18 cellular contexts compared by ENCODE assay signal in the genomic region with DNA sequence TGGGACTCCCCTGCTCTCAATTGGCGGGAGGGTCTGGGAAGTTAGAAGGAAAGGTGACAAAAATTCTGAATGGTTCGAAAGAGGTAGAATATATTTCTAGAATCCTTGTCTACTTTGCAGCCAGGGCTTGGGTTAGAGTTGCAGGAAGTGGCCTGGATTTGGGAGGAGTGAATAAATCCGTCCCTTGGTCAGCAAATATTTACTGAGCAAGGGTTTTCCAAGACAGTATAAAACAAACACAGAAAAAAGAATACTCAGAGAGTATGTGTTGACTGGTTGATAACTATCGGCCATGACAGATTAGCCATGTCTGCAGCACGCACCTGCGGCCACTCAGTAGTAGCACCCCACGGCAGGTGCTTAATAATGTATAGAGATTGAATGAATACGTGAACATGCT. TPM values are rescaled to one million over a fixed set of nuclear protein-coding genes. Genes with fewer than 3 reads are reported as not detected.
DNase-seq lines count a peak whose midpoint lies in the region; TF ChIP-seq lines count a peak whose summit lies in the region.
"Had no signal": no experiment of that assay in that cellular context is flagged by ENCODE, and none has a peak within 500 bp of the region (broad histone marks: within the 10 kb centered on the region; RNA-seq: fewer than 3 reads in every experiment).

No MANE protein-coding gene starts in this region.

- CTCF ChIA-PET in activated CD4-positive, alpha-beta T cell treated with anti-CD3 and anti-CD28 coated beads, Interleukin-2, amount 10 ng/mL, durations not matched to agents 7 days and 5 days (lab: Charles Lee) = interaction anchor here (1.2 to 14.2 kb wide), 2 partner anchors 8 to 61 kb away, joined by 3 to 120 read pairs; partner anchors contain the start of gene PTMS

- peaks cover 9% of the 10 kb centered on the region for H3K36me3 ChIP-seq in osteoblast (ENCODE audit: insufficient read depth, low read length)

- in situ Hi-C loops in ACHN (cut with HindIII; ENCODE audit: low pct_ligation_motif_present, low pct_unique_long_range_greater_than_20kb, low sequenced_read_pairs) = no loop called here

- POLR2A ChIA-PET in activated CD4-positive, alpha-beta T cell treated with anti-CD3 and anti-CD28 coated beads, Interleukin-2, amount 10 ng/mL, durations not matched to agents 7 days and 5 days (lab: Charles Lee) = no interaction called here

- H3K4me2 ChIP-seq in osteoblast (ENCODE audit: insufficient read depth, low read length) = no peak overlapping the region

- H3K4me1 ChIP-seq in osteoblast (ENCODE audit: insufficient read depth, low read length) = peaks cover 6% of the 10 kb centered on the region

- peaks cover 77% of the 10 kb centered on the region for H3K4me1 Mint-ChIP-seq in activated CD4-positive, alpha-beta T cell treated with anti-CD3 and anti-CD28 coated beads, Interleukin-2, amount 10 ng/mL, durations not matched to agents 7 days and 5 days
- H3K4me1 Mint-ChIP-seq in activated T-helper 2 cell treated with anti-CD3 and anti-CD28 coated beads, Interferon-gamma antibody, Interleukin-2, Interleukin-4, amounts not matched to agents 10 μg/mL and 5 μg/mL and 100 μg/mL, durations not matched to agents 14 hours and 24 hours and 36 hours (ENCODE audit: low read depth) = peaks cover 75% of the 10 kb centered on the region

- H3K36me3 Mint-ChIP-seq in activated CD4-positive, alpha-beta T cell treated with anti-CD3 and anti-CD28 coated beads, Interleukin-2, amount 10 ng/mL, durations not matched to agents 7 days and 5 days (ENCODE audit: low read depth) = peaks cover 2% of the 10 kb centered on the region
- peaks cover 65% of the 10 kb centered on the region for H3K36me3 Mint-ChIP-seq in activated T-helper 2 cell treated with anti-CD3 and anti-CD28 coated beads, Interferon-gamma antibody, Interleukin-2, Interleukin-4, amounts not matched to agents 10 μg/mL and 5 μg/mL and 100 μg/mL, durations not matched to agents 14 hours and 24 hours and 36 hours (ENCODE audit: low read depth)

- H3K79me2 ChIP-seq in osteoblast (ENCODE audit: insufficient read depth, low read length) = no peaks in the 10 kb centered on the region

- DNase-seq in activated CD4-positive, alpha-beta T cell treated with anti-CD3 and anti-CD28 coated beads, Interleukin-2, amount 10 ng/mL, durations not matched to agents 7 days and 5 days = no peak
- DNase-seq in activated CD4-positive, alpha-beta T cell treated with anti-CD3 and anti-CD28 coated beads, Interleukin-2, amount 50 U/mL, for 4 hours = no peak
- DNase-seq in HT-29 (ENCODE audit: low spot score) (peak; percentile 31), osteoblast (ENCODE audit: insufficient read length, low spot score, missing footprints) (peak; percentile 34), ACHN (no peak), NCI-H2171 treated with DMSO at 0.1 percent for 48 hours (lab: John Stamatoyannopoulos, UW) (no peak)
- no peak for DNase-seq in activated T-helper 2 cell treated with anti-CD3 and anti-CD28 coated beads, Interferon-gamma antibody, Interleukin-2, Interleukin-4, amounts not matched to agents 10 μg/mL and 5 μg/mL and 100 μg/mL, durations not matched to agents 14 hours and 24 hours and 36 hours (ENCODE audit: low spot score)
- no peak for DNase-seq in stimulated activated naive CD4-positive, alpha-beta T cell treated with Interleukin-2 at 50 U/mL for 16 hours (lab: John Stamatoyannopoulos, UW)
- DNase-seq: activated CD4-positive, alpha-beta T cell treated with anti-CD3 and anti-CD28 coated beads for 48 hours; activated gamma-delta T cell; H7; NCI-H187 treated with DMSO at 0.1 percent for 48 hours; NCI-H446 treated with DMSO at 0.1 percent for 48 hours had no signal

- H3K27me3 Mint-ChIP-seq in activated CD4-positive, alpha-beta T cell treated with anti-CD3 and anti-CD28 coated beads, Interleukin-2, amount 10 ng/mL, durations not matched to agents 7 days and 5 days = peaks cover 5% of the 10 kb centered on the region
- H3K27me3 Mint-ChIP-seq in activated T-helper 2 cell treated with anti-CD3 and anti-CD28 coated beads, Interferon-gamma antibody, Interleukin-2, Interleukin-4, amounts not matched to agents 10 μg/mL and 5 μg/mL and 100 μg/mL, durations not matched to agents 14 hours and 24 hours and 36 hours (ENCODE audit: low read depth) = no peaks in the 10 kb centered on the region

- intact Hi-C loops in activated T-helper 2 cell treated with anti-CD3 and anti-CD28 coated beads, Interferon-gamma antibody, Interleukin-2, Interleukin-4, amounts not matched to agents 10 μg/mL and 5 μg/mL and 100 μg/mL, durations not matched to agents 14 hours and 24 hours and 36 hours (cut with micrococcal nuclease) = no loop called here

- no peak for TF ChIP-seq CTCF in osteoblast (IDR thresholded peaks at IDR 0.05; ENCODE audit: extremely low read depth, low read depth, low read length)

- no peak overlapping the region for H3K27ac Mint-ChIP-seq in activated CD4-positive, alpha-beta T cell treated with anti-CD3 and anti-CD28 coated beads, Interleukin-2, amount 10 ng/mL, durations not matched to agents 7 days and 5 days
- H3K27ac Mint-ChIP-seq in activated T-helper 2 cell treated with anti-CD3 and anti-CD28 coated beads, Interferon-gamma antibody, Interleukin-2, Interleukin-4, amounts not matched to agents 10 μg/mL and 5 μg/mL and 100 μg/mL, durations not matched to agents 14 hours and 24 hours and 36 hours = peak overlapping the region; percentile 54

- no peak overlapping the region for H3K4me3 ChIP-seq in osteoblast (ENCODE audit: insufficient read depth, low read length)
- H3K4me3 ChIP-seq: lung had no signal

- no peaks in the 10 kb centered on the region for H3K9me3 ChIP-seq in osteoblast (ENCODE audit: low read depth, low read length)

- no peaks in the 10 kb centered on the region for H3K9me3 Mint-ChIP-seq in activated CD4-positive, alpha-beta T cell treated with anti-CD3 and anti-CD28 coated beads, Interleukin-2, amount 10 ng/mL, durations not matched to agents 7 days and 5 days
- no peaks in the 10 kb centered on the region for H3K9me3 Mint-ChIP-seq in activated T-helper 2 cell treated with anti-CD3 and anti-CD28 coated beads, Interferon-gamma antibody, Interleukin-2, Interleukin-4, amounts not matched to agents 10 μg/mL and 5 μg/mL and 100 μg/mL, durations not matched to agents 14 hours and 24 hours and 36 hours
- H3K9me3 Mint-ChIP-seq: nephron had no signal

- H3K4me3 Mint-ChIP-seq in activated CD4-positive, alpha-beta T cell treated with anti-CD3 and anti-CD28 coated beads, Interleukin-2, amount 10 ng/mL, durations not matched to agents 7 days and 5 days = peak overlapping the region; percentile 2
- H3K4me3 Mint-ChIP-seq in activated T-helper 2 cell treated with anti-CD3 and anti-CD28 coated beads, Interferon-gamma antibody, Interleukin-2, Interleukin-4, amounts not matched to agents 10 μg/mL and 5 μg/mL and 100 μg/mL, durations not matched to agents 14 hours and 24 hours and 36 hours (ENCODE audit: low read depth) = peak overlapping the region; percentile 78

- no peaks in the 10 kb centered on the region for H3K27me3 ChIP-seq in osteoblast (ENCODE audit: insufficient read depth, low read length)

- H4K20me1 ChIP-seq in osteoblast (ENCODE audit: insufficient read depth, low read length) = peaks cover 9% of the 10 kb centered on the region

- no peak overlapping the region for H2AFZ ChIP-seq in osteoblast (ENCODE audit: low read length)

- no peak overlapping the region for H3K27ac ChIP-seq in osteoblast (ENCODE audit: low read depth, low read length)
- H3K27ac ChIP-seq: epithelial cell of prostate had no signal

RNA-seq across cellular contexts. Expression of gene LAG3, which starts 3.5 kb away (rescaled TPM):
- 10 to 100 TPM; 12.0 to 13.1 TPM for total RNA-seq in activated CD4-positive, alpha-beta T cell treated with anti-CD3 and anti-CD28 coated beads, Interleukin-2, amount 10 ng/mL, durations not matched to agents 7 days and 5 days
- 0.05 and 0.56 TPM in 2 replicates for total RNA-seq in HT-29 (2014; rRNA removed; shearing (Covaris generic))
- 215 and 223 TPM in 2 replicates for total RNA-seq in activated T-helper 2 cell treated with anti-CD3 and anti-CD28 coated beads, Interferon-gamma antibody, Interleukin-2, Interleukin-4, amounts not matched to agents 10 μg/mL and 5 μg/mL and 100 μg/mL, durations not matched to agents 14 hours and 24 hours and 36 hours
- total RNA-seq in osteoblast = not detected in 2 replicates
- total RNA-seq: renal cortical epithelial cell had no signal

RNA-seq across cellular contexts. Expression of gene PTMS, which starts 9.6 kb away (rescaled TPM):
- 10 to 100 TPM; 16.4 to 25.6 TPM for total RNA-seq in activated CD4-positive, alpha-beta T cell treated with anti-CD3 and anti-CD28 coated beads, Interleukin-2, amount 10 ng/mL, durations not matched to agents 7 days and 5 days
- total RNA-seq in HT-29 (2014; rRNA removed; shearing (Covaris generic)) = 87.6 and 105 TPM in 2 replicates
- 235 and 262 TPM in 2 replicates for total RNA-seq in activated T-helper 2 cell treated with anti-CD3 and anti-CD28 coated beads, Interferon-gamma antibody, Interleukin-2, Interleukin-4, amounts not matched to agents 10 μg/mL and 5 μg/mL and 100 μg/mL, durations not matched to agents 14 hours and 24 hours and 36 hours
- total RNA-seq in osteoblast = 70.4 and 72.7 TPM in 2 replicates

RNA-seq across cellular contexts. Expression of gene CD4, which starts 13.6 kb away (rescaled TPM):
- total RNA-seq in activated CD4-positive, alpha-beta T cell treated with anti-CD3 and anti-CD28 coated beads, Interleukin-2, amount 10 ng/mL, durations not matched to agents 7 days and 5 days = 100 to 1,000 TPM; 219 to 227 TPM
- total RNA-seq in HT-29 (2014; rRNA removed; shearing (Covaris generic)) = 0.25 and 0.47 TPM in 2 replicates
- total RNA-seq in activated T-helper 2 cell treated with anti-CD3 and anti-CD28 coated beads, Interferon-gamma antibody, Interleukin-2, Interleukin-4, amounts not matched to agents 10 μg/mL and 5 μg/mL and 100 μg/mL, durations not matched to agents 14 hours and 24 hours and 36 hours = 354 and 368 TPM in 2 replicates
- total RNA-seq in osteoblast = 10.9 and 15.0 TPM in 2 replicates
- total RNA-seq: HT1080 had no signal

RNA-seq across cellular contexts. Expression of gene MLF2, which starts 22.8 kb away (rescaled TPM):
- total RNA-seq in activated CD4-positive, alpha-beta T cell treated with anti-CD3 and anti-CD28 coated beads, Interleukin-2, amount 10 ng/mL, durations not matched to agents 7 days and 5 days = 10 to 100 TPM; 90.7 to 95.4 TPM
- total RNA-seq in HT-29 (2014; rRNA removed; shearing (Covaris generic)) = 383 and 384 TPM in 2 replicates
- total RNA-seq in activated T-helper 2 cell treated with anti-CD3 and anti-CD28 coated beads, Interferon-gamma antibody, Interleukin-2, Interleukin-4, amounts not matched to agents 10 μg/mL and 5 μg/mL and 100 μg/mL, durations not matched to agents 14 hours and 24 hours and 36 hours = 162 and 172 TPM in 2 replicates
- 118 and 138 TPM in 2 replicates for total RNA-seq in osteoblast

RNA-seq across cellular contexts. Expression of gene GPR162, which starts 45.8 kb away (rescaled TPM):
- under 1 TPM; 0.25 to 0.29 TPM for total RNA-seq in activated CD4-positive, alpha-beta T cell treated with anti-CD3 and anti-CD28 coated beads, Interleukin-2, amount 10 ng/mL, durations not matched to agents 7 days and 5 days
- total RNA-seq in HT-29 (2014; rRNA removed; shearing (Covaris generic)) = not detected in 2 replicates
- total RNA-seq in activated T-helper 2 cell treated with anti-CD3 and anti-CD28 coated beads, Interferon-gamma antibody, Interleukin-2, Interleukin-4, amounts not matched to agents 10 μg/mL and 5 μg/mL and 100 μg/mL, durations not matched to agents 14 hours and 24 hours and 36 hours = 0.11 and 0.30 TPM in 2 replicates
- 1.4 and 5.0 TPM in 2 replicates for total RNA-seq in osteoblast

Comparison
In these comparisons a context has a peak if more than half of its experiments do, and no peak if none do; other contexts are left out.
1. DNase-seq: peak in HT-29 (single experiment) and osteoblast (single experiment); none in activated CD4-positive, alpha-beta T cell treated with anti-CD3 and anti-CD28 coated beads, Interleukin-2, amount 10 ng/mL, durations not matched to agents 7 days and 5 days (single experiment), activated CD4-positive, alpha-beta T cell treated with anti-CD3 and anti-CD28 coated beads, Interleukin-2, amount 50 U/mL, for 4 hours (0 of 2), activated T-helper 2 cell treated with anti-CD3 and anti-CD28 coated beads, Interferon-gamma antibody, Interleukin-2, Interleukin-4, amounts not matched to agents 10 μg/mL and 5 μg/mL and 100 μg/mL, durations not matched to agents 14 hours and 24 hours and 36 hours (single experiment), stimulated activated naive CD4-positive, alpha-beta T cell treated with Interleukin-2 at 50 U/mL for 16 hours (single experiment), ACHN (single experiment) and NCI-H2171 treated with DMSO at 0.1 percent for 48 hours (single experiment).
2. RNA of gene LAG3, which starts 3.5 kb away (total RNA-seq): 215 to 223 TPM in activated T-helper 2 cell treated with anti-CD3 and anti-CD28 coated beads, Interferon-gamma antibody, Interleukin-2, Interleukin-4, amounts not matched to agents 10 μg/mL and 5 μg/mL and 100 μg/mL, durations not matched to agents 14 hours and 24 hours and 36 hours; 12.0 to 13.1 TPM in activated CD4-positive, alpha-beta T cell treated with anti-CD3 and anti-CD28 coated beads, Interleukin-2, amount 10 ng/mL, durations not matched to agents 7 days and 5 days, 0.05 to 0.56 TPM in HT-29 and not detected in osteoblast; every median in the first group is over 10 times any median in the second.
3. RNA of gene CD4, which starts 13.6 kb away (total RNA-seq): 354 to 368 TPM in activated T-helper 2 cell treated with anti-CD3 and anti-CD28 coated beads, Interferon-gamma antibody, Interleukin-2, Interleukin-4, amounts not matched to agents 10 μg/mL and 5 μg/mL and 100 μg/mL, durations not matched to agents 14 hours and 24 hours and 36 hours and 219 to 227 TPM in activated CD4-positive, alpha-beta T cell treated with anti-CD3 and anti-CD28 coated beads, Interleukin-2, amount 10 ng/mL, durations not matched to agents 7 days and 5 days; 10.9 to 15.0 TPM in osteoblast and 0.25 to 0.47 TPM in HT-29; every median in the first group is over 10 times any median in the second.